In the genomic region with DNA sequence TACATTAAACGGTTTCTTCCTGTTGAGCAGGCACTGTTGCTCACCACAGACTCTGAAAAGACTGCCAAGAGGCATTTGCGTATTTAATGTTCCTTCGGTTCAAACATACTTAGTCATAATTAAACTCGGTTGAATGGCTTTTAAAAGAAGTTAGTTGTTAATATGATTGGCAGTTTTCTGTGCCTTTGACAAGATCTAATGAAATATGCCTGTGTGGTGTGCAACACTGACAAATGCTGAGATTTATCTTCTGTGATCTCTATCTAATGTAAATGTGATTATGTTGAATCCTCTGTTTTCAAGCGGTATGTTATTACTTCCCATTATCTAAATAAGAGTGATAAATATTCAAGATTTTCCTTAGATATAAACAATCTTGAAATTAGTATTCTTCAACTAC, we compare ENCODE assay signal across 8 cellular contexts.
"Had no signal": no experiment of that assay in that cellular context is flagged by ENCODE, and none has a peak within 500 bp of the region (broad histone marks: within the 10 kb centered on the region; RNA-seq: fewer than 3 reads in every experiment).

No MANE protein-coding gene starts in this region.

- H3K27ac Mint-ChIP-seq: HFFc6 had no signal

- H3K9me3 ChIP-seq: HAP-1 had no signal

- ATAC-seq: HCT116, K562 had no signal

- H3K4me1 ChIP-seq: HAP-1 had no signal

- H2AFZ ChIP-seq: GM23248 had no signal

- DNase-seq: GM23248, GOT3, H7, HFFc6, IMR-90 had no signal

- H3K9ac ChIP-seq: GM23248 had no signal

- H3K27ac ChIP-seq: GM23248 had no signal

- H3K36me3 ChIP-seq: HAP-1 had no signal

- H3K4me3 Mint-ChIP-seq: HFFc6 had no signal

- H3K4me3 ChIP-seq: GM23248, HAP-1, K562 had no signal
